ENCODE assay signal across 26 cellular contexts in genomic region chr10:47405829-47406547, GRCh38. TPM values are rescaled to one million over a fixed set of nuclear protein-coding genes. Genes with fewer than 3 reads are reported as not detected.
A peak's percentile ranks its signal among the peaks of the same experiment; 100 is the strongest.
DNase-seq lines count a peak whose midpoint lies in the region; ATAC-seq and TF ChIP-seq lines count a peak whose summit lies in the region.
"Had no signal": no experiment of that assay in that cellular context is flagged by ENCODE, and none has a peak within 500 bp of the region (broad histone marks: within the 10 kb centered on the region; RNA-seq: fewer than 3 reads in every experiment).

No MANE protein-coding gene starts in this region.

- H3K4ac ChIP-seq in trophoblast cell (ENCODE audit: low read depth, low read length): no peak overlapping the region

- peak overlapping the region; percentile 80 for H4K91ac ChIP-seq in trophoblast cell (ENCODE audit: low read depth, low read length)

- H4K12ac ChIP-seq in trophoblast cell (ENCODE audit: low read depth, low read length): no peak overlapping the region

- H3K9ac ChIP-seq in trophoblast cell (ENCODE audit: low read length): no peak overlapping the region
- H3K9ac ChIP-seq: parathyroid adenoma had no signal

- H3K23ac ChIP-seq in trophoblast cell (ENCODE audit: low read length): no peak overlapping the region

- H3K14ac ChIP-seq in trophoblast cell (ENCODE audit: low read length): peak overlapping the region; percentile 44

- H2AK5ac ChIP-seq in trophoblast cell (ENCODE audit: low read length): peak overlapping the region; percentile 33

- H4K8ac ChIP-seq in trophoblast cell (ENCODE audit: low read depth, low read length): peak overlapping the region; percentile 31

- H2BK12ac ChIP-seq in trophoblast cell (ENCODE audit: low read length): peak overlapping the region; percentile 34

- H2AFZ ChIP-seq in trophoblast cell (ENCODE audit: insufficient read depth, low read length, poor library complexity): peak overlapping the region; percentile 0
- H2AFZ ChIP-seq: parathyroid adenoma had no signal

- no peak for ATAC-seq in HG03469 (IDR thresholded peaks at IDR 0.05; ENCODE audit: unreplicated experiment)
- ATAC-seq: effector memory CD8-positive, alpha-beta T cell; sciatic nerve had no signal

- no peak overlapping the region for H3K4me3 Mint-ChIP-seq in Calu3 (ENCODE audit: low read depth, unreplicated experiment)
- H3K4me3 Mint-ChIP-seq: activated B cell treated with CpG ODN at 0.5 μM for 24 hours; activated CD4-positive, alpha-beta memory T cell treated with anti-CD3 and anti-CD28 coated beads for 36 hours; CD4-positive, alpha-beta T cell; effector memory CD8-positive, alpha-beta T cell; nephron progenitor cell had no signal

- H3K4me3 ChIP-seq in epithelial cell of esophagus (ENCODE audit: low read length): no peak overlapping the region
- no peak overlapping the region for H3K4me3 ChIP-seq in trophoblast cell (ENCODE audit: low read depth, low read length)
- H3K4me3 ChIP-seq: colonic mucosa, left ventricle myocardium inferior, mucosa of descending colon had no signal

- DNase-seq in Calu3: peak; percentile 45
- peak; percentile 45 for DNase-seq in NCI-H226
- DNase-seq in epithelial cell of esophagus (ENCODE audit: low read depth): peak; percentile 79
- peak in 1 of 2 donors; percentile 38 for DNase-seq in trophoblast cell
- DNase-seq in iPS-NIHi11 (ENCODE audit: low spot score): no peak
- DNase-seq in kidney glomerular epithelial cell (lab: John Stamatoyannopoulos, UW): no peak
- no peak for DNase-seq in NCI-H748 (lab: John Stamatoyannopoulos, UW; ENCODE audit: unreplicated experiment)
- DNase-seq: activated B cell treated with CpG ODN at 0.5 μM for 24 hours; activated CD4-positive, alpha-beta memory T cell treated with anti-CD3 and anti-CD28 coated beads for 36 hours; activated gamma-delta T cell; activated T-cell treated with anti-CD3 and anti-CD28 coated beads for 4 hours; CD4-positive, alpha-beta T cell; colonic mucosa; DMS153; effector memory CD8-positive, alpha-beta T cell; glutamatergic neuron; left ventricle myocardium inferior; NCI-H510A; nephron progenitor cell; substantia nigra had no signal

- CTCF ChIA-PET in Calu3 (lab: Charles Lee): interaction anchor here (1.2 to 1.5 kb wide), 3 partner anchors 16 to 44 kb away, joined by 3 to 7 read pairs (median 5); partner anchors contain the start of gene ZNF488

- H3K27ac Mint-ChIP-seq in Calu3 (ENCODE audit: unreplicated experiment): peak overlapping the region; percentile 16
- H3K27ac Mint-ChIP-seq: activated B cell treated with CpG ODN at 0.5 μM for 24 hours; activated CD4-positive, alpha-beta memory T cell treated with anti-CD3 and anti-CD28 coated beads for 36 hours; CD4-positive, alpha-beta T cell; effector memory CD8-positive, alpha-beta T cell; nephron progenitor cell had no signal

- H3K36me3 Mint-ChIP-seq in Calu3 (ENCODE audit: insufficient read depth, unreplicated experiment): peaks cover 7% of the 10 kb centered on the region
- H3K36me3 Mint-ChIP-seq: activated CD4-positive, alpha-beta memory T cell treated with anti-CD3 and anti-CD28 coated beads for 36 hours had no signal

- intact Hi-C loops in Calu3 (cut with micrococcal nuclease; ENCODE audit: unreplicated experiment): no loop called here

- no peaks in the 10 kb centered on the region for H3K27me3 ChIP-seq in trophoblast cell (ENCODE audit: insufficient read depth, low read length)
- H3K27me3 ChIP-seq: brain microvascular endothelial cell, colonic mucosa had no signal

- WGBS in trophoblast cell (ENCODE audit: extremely low coverage, insufficient coverage, insufficient read length): no CpG with 5 or more reads among the region's 11 CpGs

- H3K4me1 ChIP-seq in trophoblast cell (ENCODE audit: control insufficient read depth in 1 of 2, insufficient read depth in 2 of 2, low read length in 2 of 2): peaks cover 59 to 62% of the 10 kb centered on the region in 2 experiments
- H3K4me1 ChIP-seq: colonic mucosa, parathyroid adenoma had no signal

- no peak overlapping the region for H3K4me2 ChIP-seq in trophoblast cell (ENCODE audit: low read length)

- H3K36me3 ChIP-seq in trophoblast cell (ENCODE audit: control insufficient read depth in 1 of 2, insufficient read depth in 2 of 2, low read length in 2 of 2): peaks cover 0 to 2% of the 10 kb centered on the region in 2 experiments
- H3K36me3 ChIP-seq: brain microvascular endothelial cell, colonic mucosa, left ventricle myocardium inferior had no signal

- H3K79me2 ChIP-seq in trophoblast cell (ENCODE audit: control insufficient read depth, insufficient read depth, low read length, poor library complexity): peaks cover 14% of the 10 kb centered on the region
- H3K79me2 ChIP-seq: parathyroid adenoma had no signal

- H3K18ac ChIP-seq in trophoblast cell (ENCODE audit: low read length): peak overlapping the region; percentile 65

- no peaks in the 10 kb centered on the region for H3K9me3 Mint-ChIP-seq in Calu3 (ENCODE audit: low read depth, unreplicated experiment)
- H3K9me3 Mint-ChIP-seq: activated B cell treated with CpG ODN at 0.5 μM for 24 hours; activated CD4-positive, alpha-beta memory T cell treated with anti-CD3 and anti-CD28 coated beads for 36 hours; CD4-positive, alpha-beta T cell; effector memory CD8-positive, alpha-beta T cell; nephron progenitor cell had no signal

- H2BK5ac ChIP-seq in trophoblast cell (ENCODE audit: low read depth, low read length, poor library complexity): peak overlapping the region; percentile 37

- peaks cover 45% of the 10 kb centered on the region for H3K4me1 Mint-ChIP-seq in Calu3 (ENCODE audit: low read depth, unreplicated experiment)
- H3K4me1 Mint-ChIP-seq: activated B cell treated with CpG ODN at 0.5 μM for 24 hours had no signal

- no TSS peak for BruUV-seq in Calu3 (replicated peaks; lab: Mats Ljungman, UMichigan)

- peaks cover 61% of the 10 kb centered on the region for H3K79me1 ChIP-seq in trophoblast cell (ENCODE audit: low read length)

- peak overlapping the region; percentile 54 for H3K27ac ChIP-seq in trophoblast cell (ENCODE audit: low read depth, low read length)
- H3K27ac ChIP-seq: brain microvascular endothelial cell, colonic mucosa, left ventricle myocardium inferior, parathyroid adenoma had no signal

- TF ChIP-seq CTCF in Calu3 (IDR thresholded peaks at IDR 0.05; ENCODE audit: unreplicated experiment): no peak
- TF ChIP-seq CTCF in epithelial cell of esophagus (IDR thresholded peaks at IDR 0.05; ENCODE audit: insufficient read depth, low read depth, low read length, missing control alignments): no peak

- no peaks in the 10 kb centered on the region for H3K27me3 Mint-ChIP-seq in Calu3 (ENCODE audit: unreplicated experiment)

- H2BK120ac ChIP-seq in trophoblast cell (ENCODE audit: insufficient read depth, low read length, poor library complexity): peak overlapping the region; percentile 78

- peaks cover 2% of the 10 kb centered on the region for H3K9me3 ChIP-seq in trophoblast cell (ENCODE audit: insufficient read depth, low read depth, low read length)
- H3K9me3 ChIP-seq: colonic mucosa, left ventricle myocardium inferior, mucosa of descending colon had no signal

RNA-seq across cellular contexts. Expression of gene ZNF488, which starts 21.9 kb away (rescaled TPM):
- total RNA-seq in Calu3 (2022): 2.1 and 2.2 TPM in 2 replicates
- 34.5 and 39.7 TPM in 2 replicates for polyA plus RNA-seq in trophoblast cell (2013)
- total RNA-seq: activated B cell treated with CpG ODN at 0.5 μM for 24 hours; CD4-positive, alpha-beta T cell had no signal

RNA-seq across cellular contexts. Expression of gene RBP3, which starts 57.8 kb away (rescaled TPM):
- not detected in 2 replicates for total RNA-seq in Calu3 (2022)
- polyA plus RNA-seq in trophoblast cell (2013): not detected in 2 replicates
- total RNA-seq: activated B cell treated with CpG ODN at 0.5 μM for 24 hours; activated CD4-positive, alpha-beta memory T cell treated with anti-CD3 and anti-CD28 coated beads for 36 hours; CD4-positive, alpha-beta T cell; colonic mucosa; left ventricle myocardium inferior; mucosa of descending colon; RPMI7951; sciatic nerve had no signal

Comparison
In these comparisons a context has a peak if more than half of its experiments do, and no peak if none do; other contexts are left out.
1. DNase-seq: peak in Calu3 (single experiment), NCI-H226 (single experiment) and epithelial cell of esophagus (single experiment); none in iPS-NIHi11 (single experiment), kidney glomerular epithelial cell (single experiment) and NCI-H748 (single experiment).